In the genomic region with DNA sequence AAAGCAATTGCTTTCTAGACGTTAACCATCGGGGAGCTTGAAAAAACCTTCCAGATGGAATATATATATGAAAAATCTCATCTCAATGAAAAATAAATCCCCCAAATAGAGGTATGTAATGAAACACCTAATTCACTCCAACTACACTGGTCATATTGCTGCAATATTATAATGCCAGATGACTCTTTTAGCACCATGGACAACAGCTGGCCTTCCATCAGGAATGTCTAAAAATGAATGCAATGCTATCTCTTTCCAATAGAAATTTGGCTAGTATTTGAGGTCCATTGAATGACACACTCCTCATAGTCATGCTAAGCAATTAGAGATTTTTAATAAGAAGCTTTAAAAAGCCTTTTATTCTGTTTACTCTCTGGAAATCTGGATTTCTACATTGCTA, we compare ENCODE assay signal across 24 cellular contexts.
"Had no signal": no experiment of that assay in that cellular context is flagged by ENCODE, and none has a peak within 500 bp of the region (broad histone marks: within the 10 kb centered on the region; RNA-seq: fewer than 3 reads in every experiment).

No MANE protein-coding gene starts in this region.

- H3K9me3 ChIP-seq: SK-N-SH had no signal

- ATAC-seq: HepG2, K562, T-cell had no signal

- DNase-seq: IMR-90, Kasumi-1, MV-4-11, NCI-H1048, NCI-H1105, NCI-H1417, NCI-H1436 treated with DMSO at 0.1 percent for 48 hours, NCI-H1694, NCI-H187 treated with DMSO at 0.1 percent for 48 hours, NCI-H2029 treated with DMSO at 0.1 percent for 48 hours, NCI-H2107, NCI-H2227 treated with DMSO at 0.1 percent for 48 hours, NCI-H510A, NCI-H524 treated with DMSO at 0.1 percent for 48 hours, NCI-H69, NCI-H774, SHP77, SK-N-SH, SW 1271, T-cell had no signal

- H3K27ac ChIP-seq: KMS-11, RWPE1 had no signal

- H3K9ac ChIP-seq: KMS-11, SK-N-SH had no signal

- H3K4me3 ChIP-seq: K562 had no signal
